Comparison of ENCODE assay signal across 30 cellular contexts in genomic region chr9:78326564-78326963, GRCh38.
"Had no signal": no experiment of that assay in that cellular context is flagged by ENCODE, and none has a peak within 500 bp of the region (broad histone marks: within the 10 kb centered on the region; RNA-seq: fewer than 3 reads in every experiment).

No MANE protein-coding gene starts in this region.

- H3K27ac ChIP-seq: ascending aorta, breast epithelium, colonic mucosa, epithelial cell of prostate had no signal

- H3K9me3 Mint-ChIP-seq: activated CD4-positive, alpha-beta memory T cell treated with anti-CD3 and anti-CD28 coated beads for 36 hours; activated CD4-positive, alpha-beta T cell treated with anti-CD3 and anti-CD28 coated beads, Interleukin-2, amount 10 ng/mL, durations not matched to agents 24 days and 14 days; activated naive CD4-positive, alpha-beta T cell treated with anti-CD3 and anti-CD28 coated beads, Interleukin-2, amount 10 ng/mL, durations not matched to agents 7 days and 5 days; activated naive CD4-positive, alpha-beta T cell treated with anti-CD3 and anti-CD28 coated beads, Interleukin-2, amount 50 U/mL, for 72 hours; activated naive CD8-positive, alpha-beta T cell treated with anti-CD3 and anti-CD28 coated beads, Interleukin-2, amount 10 ng/mL, durations not matched to agents 7 days and 5 days; activated T-helper 1 cell treated with anti-CD3 and anti-CD28 coated beads, Interleukin-12 subunit alpha, Interleukin-12 subunit beta, Interleukin-2, Interleukin-4 antibody, amounts not matched to agents 30 ng/mL and 10 ng/mL and 1 ng/mL, durations not matched to agents 14 hours and 24 hours and 36 hours had no signal

- H3K27me3 ChIP-seq: ascending aorta, breast epithelium, cardiac muscle cell, colonic mucosa had no signal

- ATAC-seq: activated CD4-positive, alpha-beta T cell treated with anti-CD3 and anti-CD28 coated beads for 36 hours; activated CD8-positive, alpha-beta memory T cell treated with anti-CD3 and anti-CD28 coated beads, Interleukin-2, amount 10 ng/mL, durations not matched to agents 7 days and 5 days; activated CD8-positive, alpha-beta T cell treated with anti-CD3 and anti-CD28 coated beads, Interleukin-2, amount 10 ng/mL, durations not matched to agents 7 days and 5 days; activated naive CD4-positive, alpha-beta T cell treated with anti-CD3 and anti-CD28 coated beads, Interleukin-2, amount 50 U/mL, for 72 hours had no signal

- H3K4me3 ChIP-seq: ascending aorta, breast epithelium, cardiac muscle cell, colonic mucosa had no signal

- H3K36me3 ChIP-seq: ascending aorta, breast epithelium, colonic mucosa had no signal

- H3K4me1 Mint-ChIP-seq: activated CD4-positive, alpha-beta T cell treated with anti-CD3 and anti-CD28 coated beads for 36 hours had no signal

- DNase-seq: activated CD4-positive, alpha-beta memory T cell treated with anti-CD3 and anti-CD28 coated beads for 36 hours; activated CD4-positive, alpha-beta T cell treated with anti-CD3 and anti-CD28 coated beads for 36 hours; activated CD4-positive, alpha-beta T cell treated with anti-CD3 and anti-CD28 coated beads, Interleukin-2, amount 10 ng/mL, durations not matched to agents 24 days and 14 days; activated CD4-positive, CD25-positive, alpha-beta regulatory T cell; activated CD4-positive, CD25-positive, alpha-beta regulatory T cell treated with anti-CD3 and anti-CD28 coated beads, Interleukin-2, amount 50 U/mL, for 72 hours; activated CD8-positive, alpha-beta memory T cell treated with anti-CD3 and anti-CD28 coated beads, Interleukin-2, amount 10 ng/mL, durations not matched to agents 7 days and 5 days; activated CD8-positive, alpha-beta memory T cell treated with anti-CD3 and anti-CD28 coated beads, Interleukin-2, amount 50 U/mL, for 4 hours; activated CD8-positive, alpha-beta T cell treated with anti-CD3 and anti-CD28 coated beads, Interleukin-2, amount 10 ng/mL, durations not matched to agents 7 days and 5 days; activated gamma-delta T cell; activated naive CD4-positive, alpha-beta T cell; activated naive CD4-positive, alpha-beta T cell treated with anti-CD3 and anti-CD28 coated beads, Interleukin-2, amount 10 ng/mL, durations not matched to agents 7 days and 5 days; activated naive CD8-positive, alpha-beta T cell treated with anti-CD3 and anti-CD28 coated beads, Interleukin-2, amount 10 ng/mL, durations not matched to agents 7 days and 5 days; activated T-cell treated with anti-CD3 and anti-CD28 coated beads, Interleukin-2, amount 50 U/mL, for 1 hour; activated T-cell treated with anti-CD3 and anti-CD28 coated beads, Interleukin-2, amount 50 U/mL, for 48 hours; central memory CD4-positive, alpha-beta T cell; cerebellar nuclear complex; colonic mucosa; effector CD8-positive, alpha-beta T cell; foreskin fibroblast; T-helper 2 cell had no signal

- H3K27ac Mint-ChIP-seq: activated CD4-positive, alpha-beta memory T cell treated with anti-CD3 and anti-CD28 coated beads for 36 hours; activated CD4-positive, alpha-beta T cell treated with anti-CD3 and anti-CD28 coated beads for 36 hours; activated CD4-positive, alpha-beta T cell treated with anti-CD3 and anti-CD28 coated beads, Interleukin-2, amount 10 ng/mL, durations not matched to agents 24 days and 14 days; activated CD8-positive, alpha-beta memory T cell treated with anti-CD3 and anti-CD28 coated beads, Interleukin-2, amount 10 ng/mL, durations not matched to agents 7 days and 5 days; activated CD8-positive, alpha-beta T cell treated with anti-CD3 and anti-CD28 coated beads, Interleukin-2, amount 10 ng/mL, durations not matched to agents 7 days and 5 days; activated naive CD4-positive, alpha-beta T cell treated with anti-CD3 and anti-CD28 coated beads, Interleukin-2, amount 10 ng/mL, durations not matched to agents 7 days and 5 days; activated naive CD4-positive, alpha-beta T cell treated with anti-CD3 and anti-CD28 coated beads, Interleukin-2, amount 50 U/mL, for 72 hours; activated naive CD8-positive, alpha-beta T cell treated with anti-CD3 and anti-CD28 coated beads, Interleukin-2, amount 10 ng/mL, durations not matched to agents 7 days and 5 days; activated T-helper 1 cell treated with anti-CD3 and anti-CD28 coated beads, Interleukin-12 subunit alpha, Interleukin-12 subunit beta, Interleukin-2, Interleukin-4 antibody, amounts not matched to agents 30 ng/mL and 10 ng/mL and 1 ng/mL, durations not matched to agents 14 hours and 24 hours and 36 hours had no signal

- H3K4me1 ChIP-seq: ascending aorta, breast epithelium, colonic mucosa had no signal

- FAIRE-seq: endometrium, endothelial cell of umbilical vein, frontal cortex had no signal

- H3K9me3 ChIP-seq: ascending aorta, breast epithelium, colonic mucosa had no signal

- H3K4me3 Mint-ChIP-seq: activated CD4-positive, alpha-beta memory T cell treated with anti-CD3 and anti-CD28 coated beads for 36 hours; activated CD4-positive, alpha-beta T cell treated with anti-CD3 and anti-CD28 coated beads for 36 hours; activated CD4-positive, alpha-beta T cell treated with anti-CD3 and anti-CD28 coated beads, Interleukin-2, amount 10 ng/mL, durations not matched to agents 24 days and 14 days; activated CD8-positive, alpha-beta memory T cell treated with anti-CD3 and anti-CD28 coated beads, Interleukin-2, amount 10 ng/mL, durations not matched to agents 7 days and 5 days; activated CD8-positive, alpha-beta T cell treated with anti-CD3 and anti-CD28 coated beads, Interleukin-2, amount 10 ng/mL, durations not matched to agents 7 days and 5 days; activated naive CD4-positive, alpha-beta T cell treated with anti-CD3 and anti-CD28 coated beads, Interleukin-2, amount 10 ng/mL, durations not matched to agents 7 days and 5 days; activated naive CD8-positive, alpha-beta T cell treated with anti-CD3 and anti-CD28 coated beads, Interleukin-2, amount 10 ng/mL, durations not matched to agents 7 days and 5 days; activated T-helper 1 cell treated with anti-CD3 and anti-CD28 coated beads, Interleukin-12 subunit alpha, Interleukin-12 subunit beta, Interleukin-2, Interleukin-4 antibody, amounts not matched to agents 30 ng/mL and 10 ng/mL and 1 ng/mL, durations not matched to agents 14 hours and 24 hours and 36 hours; brain had no signal
